9 cellular contexts compared by ENCODE assay signal in genomic region chr5:154793599-154794524, GRCh38. TPM values are rescaled to one million over a fixed set of nuclear protein-coding genes. Genes with fewer than 3 reads are reported as not detected.
DNase-seq lines count a peak whose midpoint lies in the region; ATAC-seq and TF ChIP-seq lines count a peak whose summit lies in the region.
"Had no signal": no experiment of that assay in that cellular context is flagged by ENCODE, and none has a peak within 500 bp of the region (broad histone marks: within the 10 kb centered on the region; RNA-seq: fewer than 3 reads in every experiment).

No MANE protein-coding gene starts in this region.

- H3K36me3 Mint-ChIP-seq in natural killer cell, result no peaks in the 10 kb centered on the region
- peaks cover 16% of the 10 kb centered on the region for H3K36me3 Mint-ChIP-seq in natural killer cell treated with Interleukin-12 subunit alpha and Interleukin-12 subunit beta and Interleukin-15 and Interleukin-18, amount 100 ng/mL, for 72 hours
- H3K36me3 Mint-ChIP-seq in memory B cell, result peaks cover 29% of the 10 kb centered on the region

- H3K9me3 Mint-ChIP-seq in natural killer cell (no peaks in the 10 kb centered on the region), memory B cell (no peaks in the 10 kb centered on the region)
- no peaks in the 10 kb centered on the region for H3K9me3 Mint-ChIP-seq in natural killer cell treated with Interleukin-12 subunit alpha and Interleukin-12 subunit beta and Interleukin-15 and Interleukin-18, amount 100 ng/mL, for 72 hours

- H3K9me3 ChIP-seq in aorta (ENCODE audit: control insufficient read depth, low read length), result no peaks in the 10 kb centered on the region

- H3K4me1 ChIP-seq in aorta (ENCODE audit: control insufficient read depth in 1 of 2, insufficient read depth in 2 of 2, low read length in 2 of 2), result no peaks in the 10 kb centered on the region

- H3K27ac ChIP-seq in aorta (ENCODE audit: low read depth in 1 of 2, low read length in 2 of 2), result no peak overlapping the region

- no peaks in the 10 kb centered on the region for H3K27me3 ChIP-seq in aorta (ENCODE audit: control insufficient read depth in 1 of 2, insufficient read depth in 2 of 2, low read length in 1 of 2)

- peaks cover 3 to 12% of the 10 kb centered on the region in 2 donors for H3K36me3 ChIP-seq in aorta (ENCODE audit: control insufficient read depth in 1 of 2, insufficient read depth in 2 of 2, low read length in 1 of 2)

- H3K27ac Mint-ChIP-seq in natural killer cell (peak overlapping the region; percentile 35 to 48), memory B cell (peak overlapping the region; percentile 16)
- no peak overlapping the region for H3K27ac Mint-ChIP-seq in natural killer cell treated with Interleukin-12 subunit alpha and Interleukin-12 subunit beta and Interleukin-15 and Interleukin-18, amount 100 ng/mL, for 72 hours

- ATAC-seq in natural killer cell (no peak), memory B cell (ENCODE audit: low read depth) (no peak), aorta (ENCODE audit: low FRiP score) (peak; percentile 42)
- no peak for ATAC-seq in natural killer cell treated with Interleukin-12 subunit alpha and Interleukin-12 subunit beta and Interleukin-15 and Interleukin-18, amount 100 ng/mL, for 72 hours

- H3K27me3 Mint-ChIP-seq in natural killer cell (ENCODE audit: low read depth in 2 of 2) (no peaks in the 10 kb centered on the region), memory B cell (no peaks in the 10 kb centered on the region)
- no peaks in the 10 kb centered on the region for H3K27me3 Mint-ChIP-seq in natural killer cell treated with Interleukin-12 subunit alpha and Interleukin-12 subunit beta and Interleukin-15 and Interleukin-18, amount 100 ng/mL, for 72 hours

- H3K4me3 ChIP-seq in choroid plexus epithelial cell (ENCODE audit: low read depth, low read length), result no peak overlapping the region
- H3K4me3 ChIP-seq in aorta (ENCODE audit: low read length in 2 of 2), result no peak overlapping the region

- WGBS in aorta, 2 donors, result 90% methylated on average over 32 of the region's 32 CpGs

- H3K4me1 Mint-ChIP-seq in natural killer cell (peaks cover 13 to 20% of the 10 kb centered on the region in 2 donors), memory B cell (peaks cover 18% of the 10 kb centered on the region)
- peaks cover 0 to 16% of the 10 kb centered on the region in 2 donors for H3K4me1 Mint-ChIP-seq in natural killer cell treated with Interleukin-12 subunit alpha and Interleukin-12 subunit beta and Interleukin-15 and Interleukin-18, amount 100 ng/mL, for 72 hours (ENCODE audit: low read depth in 2 of 2)

- TF ChIP-seq CTCF in natural killer cell (IDR thresholded peaks at IDR 0.05), result no peak
- TF ChIP-seq CTCF in choroid plexus epithelial cell (conservative IDR thresholded peaks at IDR 0.05; ENCODE audit: low read depth, low read length), result no peak

- intact Hi-C loops in natural killer cell (cut with micrococcal nuclease), result no loop called here
- intact Hi-C loops in aorta (cut with DNase I), result no loop called here

- H3K4me3 Mint-ChIP-seq in natural killer cell (no peak overlapping the region), memory B cell (no peak overlapping the region)
- no peak overlapping the region for H3K4me3 Mint-ChIP-seq in natural killer cell treated with Interleukin-12 subunit alpha and Interleukin-12 subunit beta and Interleukin-15 and Interleukin-18, amount 100 ng/mL, for 72 hours

- DNase-seq in natural killer cell (no peak), choroid plexus epithelial cell (ENCODE audit: low read depth) (peak; percentile 70), memory B cell (ENCODE audit: low spot score in 2 of 2) (no peak), aorta (no peak), NCI-H774 (lab: John Stamatoyannopoulos, UW) (no peak), DMS 273 treated with DMSO at 0.1 percent for 48 hours (lab: John Stamatoyannopoulos, UW) (no peak)
- no peak for DNase-seq in natural killer cell treated with Interleukin-12 subunit alpha and Interleukin-12 subunit beta and Interleukin-15 and Interleukin-18, amount 100 ng/mL, for 72 hours (ENCODE audit: low spot score)
- DNase-seq in stimulated activated CD4-positive, alpha-beta T cell treated with anti-CD3 and anti-CD28 coated beads, Interleukin-2, amount 100 ng/mL, for 48 hours, result no peak
- DNase-seq: activated CD4-positive, alpha-beta T cell treated with anti-CD3 and anti-CD28 coated beads for 4 hours had no signal

RNA-seq across cellular contexts. Expression of gene LARP1, which starts 38.7 kb away (rescaled TPM):
- total RNA-seq in natural killer cell (100 to 1,000 TPM; 103 to 117 (median 112) TPM), aorta (100 to 1,000 TPM; 126 to 142 TPM)
- total RNA-seq in natural killer cell treated with Interleukin-12 subunit alpha and Interleukin-12 subunit beta and Interleukin-15 and Interleukin-18, amount 100 ng/mL, for 72 hours, result 100 to 1,000 TPM; 193 to 369 TPM
- polyA plus RNA-seq in aorta, result 10 to 100 TPM; 15.4 to 22.8 TPM

RNA-seq across cellular contexts. Expression of gene FAXDC2, which starts 56.5 kb away (rescaled TPM):
- total RNA-seq in natural killer cell (1 to 10 TPM in 2 of 3 donors, under 1 TPM in 1; 0.48 to 2.9 (median 1.4) TPM), aorta (10 to 100 TPM; 20.0 to 36.3 TPM)
- total RNA-seq in natural killer cell treated with Interleukin-12 subunit alpha and Interleukin-12 subunit beta and Interleukin-15 and Interleukin-18, amount 100 ng/mL, for 72 hours, result not detected
- 10 to 100 TPM; 14.0 to 46.8 TPM for polyA plus RNA-seq in aorta

Comparison
In these comparisons a context has a peak if more than half of its experiments do, and no peak if none do; other contexts are left out.
1. H3K27ac Mint-ChIP-seq: peak in natural killer cell (2 of 2) and memory B cell (single experiment); none in natural killer cell treated with Interleukin-12 subunit alpha and Interleukin-12 subunit beta and Interleukin-15 and Interleukin-18, amount 100 ng/mL, for 72 hours (0 of 2).
2. RNA of gene FAXDC2, which starts 56.5 kb away (total RNA-seq): 20.0 to 36.3 TPM in aorta; 0.48 to 2.9 TPM in natural killer cell and not detected in natural killer cell treated with Interleukin-12 subunit alpha and Interleukin-12 subunit beta and Interleukin-15 and Interleukin-18, amount 100 ng/mL, for 72 hours; every median in the first group is over 4 times any median in the second.